7 cellular contexts compared by ENCODE assay signal in genomic region chr14:75126121-75126544, GRCh38. TPM values are rescaled to one million over a fixed set of nuclear protein-coding genes. Genes with fewer than 3 reads are reported as not detected.
DNase-seq lines count a peak whose midpoint lies in the region; ATAC-seq, FAIRE-seq and TF ChIP-seq lines count a peak whose summit lies in the region.

No MANE protein-coding gene starts in this region.

- no peak; the same call in 1 of the 2 replicates for TF ChIP-seq POLR2A in GM12892 (IDR thresholded peaks at IDR 0.05; ENCODE audit: low read depth, low read length)

- peak overlapping the region; percentile 80 for H3K4me2 ChIP-seq in GM23338

- H3K4me3 ChIP-seq in GM23338 (peak overlapping the region; percentile 81), epithelial cell of esophagus (ENCODE audit: low read length) (peak overlapping the region; percentile 61)

- H3K36me3 Mint-ChIP-seq in GM23338 (ENCODE audit: low read depth), result peaks cover 2% of the 10 kb centered on the region
- peaks cover 1% of the 10 kb centered on the region for H3K36me3 Mint-ChIP-seq in progenitor cell of endocrine pancreas (ENCODE audit: insufficient read depth)

- H3K79me2 ChIP-seq in GM23338 (replicated peaks; ENCODE audit: insufficient read depth), result peaks cover 10% of the 10 kb centered on the region

- H3K27ac Mint-ChIP-seq in GM23338, result peak overlapping the region; percentile 82
- peak overlapping the region; percentile 99 for H3K27ac Mint-ChIP-seq in progenitor cell of endocrine pancreas

- no peaks in the 10 kb centered on the region; the same call in 2 of the 3 replicates for H3K9me3 Mint-ChIP-seq in GM23338
- H3K9me3 Mint-ChIP-seq in progenitor cell of endocrine pancreas (ENCODE audit: low read depth), result no peaks in the 10 kb centered on the region

- ATAC-seq in GM23338 (no peak), HG03354 (IDR thresholded peaks at IDR 0.05; ENCODE audit: poor library complexity, severe bottlenecking, unreplicated experiment) (no peak)

- H3K27me3 Mint-ChIP-seq in GM23338 (ENCODE audit: insufficient read depth, low read depth, poor library complexity), result peaks cover 5% of the 10 kb centered on the region
- H3K27me3 Mint-ChIP-seq in progenitor cell of endocrine pancreas, result no peaks in the 10 kb centered on the region

- no peaks in the 10 kb centered on the region for H3F3A ChIP-seq in GM23338 (replicated peaks; ENCODE audit: low read depth)

- DNase-seq in GM23338 (ENCODE audit: low spot score) (no peak), RKO (ENCODE audit: low spot score) (peak; percentile 49), epithelial cell of esophagus (ENCODE audit: low read depth) (no peak), progenitor cell of endocrine pancreas (ENCODE audit: low spot score, unreplicated experiment) (no peak), NCI-H345 (lab: John Stamatoyannopoulos, UW) (no peak), GM12892 (ENCODE audit: insufficient read length) (no peak)

- H3K27ac ChIP-seq in GM23338 (ENCODE audit: low read depth), result peak overlapping the region; percentile 94; the same call in 1 of the 2 replicates

- H3K4me3 Mint-ChIP-seq in GM23338 (peak overlapping the region; percentile 96), progenitor cell of endocrine pancreas (ENCODE audit: low read depth) (peak overlapping the region; percentile 92)

- H3K4me1 ChIP-seq in GM23338 (ENCODE audit: insufficient read depth), result peaks cover 15% of the 10 kb centered on the region

- H3K27me3 ChIP-seq in GM23338 (ENCODE audit: insufficient read depth), result no peaks in the 10 kb centered on the region

- no peaks in the 10 kb centered on the region for H3K9me2 ChIP-seq in GM23338 (ENCODE audit: insufficient read depth)

- peak overlapping the region; percentile 93; the same call in 1 of the 2 replicates for H2AFZ ChIP-seq in GM23338

- no peak for TF ChIP-seq CTCF in GM23338 (conservative IDR thresholded peaks at IDR 0.05; ENCODE audit: low read depth in 2 of 2)
- TF ChIP-seq CTCF in epithelial cell of esophagus (IDR thresholded peaks at IDR 0.05; ENCODE audit: insufficient read depth, low read depth, low read length, missing control alignments), result no peak
- no peak for TF ChIP-seq CTCF in progenitor cell of endocrine pancreas (IDR thresholded peaks at IDR 0.05; ENCODE audit: unreplicated experiment)

- H3K4me1 Mint-ChIP-seq in GM23338 (peaks cover 19% of the 10 kb centered on the region), progenitor cell of endocrine pancreas (ENCODE audit: low read depth) (peaks cover 19% of the 10 kb centered on the region)

- H4K20me1 ChIP-seq in GM23338 (replicated peaks; ENCODE audit: insufficient read depth), result no peaks in the 10 kb centered on the region; the same call in 1 of the 2 replicates

- FAIRE-seq in GM12892 (lab: Jason Lieb, UNC), result no peak

- no peaks in the 10 kb centered on the region for H3K36me3 ChIP-seq in GM23338 (ENCODE audit: insufficient read depth)

TF ChIP-seq in GM23338, 12 proteins besides CTCF, POLR2A, EP300 and RAD21:
- no peak for TF ChIP-seq NANOG (IDR thresholded peaks at IDR 0.05; ENCODE audit: borderline replicate concordance)

RNA-seq across cellular contexts. Expression of gene NEK9, which starts 0.7 kb away (rescaled TPM):
- total RNA-seq in GM23338 (2014; rRNA removed; shearing (Covaris generic)), result 31.1 and 37.3 TPM in 2 replicates
- 13.9 and 16.3 TPM in 2 replicates for polyA plus RNA-seq in GM23338 (2016; fragmentation: Nextera tagmentation; extraction: Ambion mirVana)
- 97.1 and 100 TPM in 2 replicates for total RNA-seq in progenitor cell of endocrine pancreas
- polyA plus RNA-seq in GM12892 (2012; ENCODE audit: missing spikeins), result 44.0 TPM

RNA-seq across cellular contexts. Expression of gene TMED10, which starts 50.3 kb away (rescaled TPM):
- total RNA-seq in GM23338 (2014; rRNA removed; shearing (Covaris generic)), result 196 and 237 TPM in 2 replicates
- polyA plus RNA-seq in GM23338 (2016; fragmentation: Nextera tagmentation; extraction: Ambion mirVana), result 144 and 180 TPM in 2 replicates
- total RNA-seq in progenitor cell of endocrine pancreas, result 282 and 288 TPM in 2 replicates
- polyA plus RNA-seq in GM12892 (2012; ENCODE audit: missing spikeins), result 76.8 TPM

RNA-seq across cellular contexts. Expression of gene ZC2HC1C, which starts 56.7 kb away (rescaled TPM):
- total RNA-seq in GM23338 (2014; rRNA removed; shearing (Covaris generic)), result 0.90 and 3.7 TPM in 2 replicates
- polyA plus RNA-seq in GM23338 (2016; fragmentation: Nextera tagmentation; extraction: Ambion mirVana), result 2.8 and 3.7 TPM in 2 replicates
- total RNA-seq in progenitor cell of endocrine pancreas, result 4.8 and 7.5 TPM in 2 replicates
- polyA plus RNA-seq in GM12892 (2012; ENCODE audit: missing spikeins), result 2.2 TPM
